9 cellular contexts compared by ENCODE assay signal in genomic region chr3:176663819-176664218, GRCh38.
DNase-seq lines count a peak whose midpoint lies in the region; ATAC-seq, FAIRE-seq and TF ChIP-seq lines count a peak whose summit lies in the region.
"Had no signal": no experiment of that assay in that cellular context is flagged by ENCODE, and none has a peak within 500 bp of the region (broad histone marks: within the 10 kb centered on the region; RNA-seq: fewer than 3 reads in every experiment).

No MANE protein-coding gene starts in this region.

- no peak overlapping the region for H3K4me3 ChIP-seq in tibial nerve
- H3K4me3 ChIP-seq: lung had no signal

- no peaks in the 10 kb centered on the region for H3K9me3 ChIP-seq in tibial nerve

- DNase-seq in DMS53 treated with DMSO at 0.1 percent for 48 hours (lab: John Stamatoyannopoulos, UW; ENCODE audit: unreplicated experiment) (peak; percentile 58), LHCN-M2 (ENCODE audit: low read depth) (peak; percentile 54), RCC 7860 (ENCODE audit: low spot score) (peak; percentile 14), fibroblast of gingiva (ENCODE audit: low read depth) (peak; percentile 76), pulmonary artery endothelial cell (ENCODE audit: low read depth, low spot score) (peak; percentile 26), tibial nerve (ENCODE audit: low spot score in 2 of 2) (no peak)
- DNase-seq in stimulated activated CD8-positive, alpha-beta memory T cell treated with anti-CD3 and anti-CD28 coated beads, Interleukin-4, amount 100 ng/mL, for 48 hours = no peak

- 11 to 19% methylated on average over 5 of the region's 5 CpGs for WGBS in tibial nerve, 2 donors

- FAIRE-seq in RCC 7860 (lab: Jason Lieb, UNC) = no peak

- no peak for ATAC-seq in GM21825 (IDR thresholded peaks at IDR 0.05; ENCODE audit: unreplicated experiment)

- TF ChIP-seq EP300 in tibial nerve (IDR thresholded peaks at IDR 0.05) = no peak

- TF ChIP-seq CTCF in tibial nerve (IDR thresholded peaks at IDR 0.05) = peak in 2 of 5 experiments; percentile 10 to 35

- no peak overlapping the region for H3K27ac ChIP-seq in tibial nerve

- H3K27me3 ChIP-seq in tibial nerve = no peaks in the 10 kb centered on the region

- peaks cover 0 to 9% (median 0%) of the 10 kb centered on the region in 4 donors for H3K4me1 ChIP-seq in tibial nerve

- no peaks in the 10 kb centered on the region for H3K36me3 ChIP-seq in tibial nerve

- no peak for TF ChIP-seq POLR2A in tibial nerve (IDR thresholded peaks at IDR 0.05)

Comparison
In these comparisons a context has a peak if more than half of its experiments do, and no peak if none do; other contexts are left out.
1. DNase-seq: peak in DMS53 treated with DMSO at 0.1 percent for 48 hours (single experiment), LHCN-M2 (single experiment), RCC 7860 (single experiment), fibroblast of gingiva (single experiment) and pulmonary artery endothelial cell (single experiment); none in tibial nerve (0 of 2) and stimulated activated CD8-positive, alpha-beta memory T cell treated with anti-CD3 and anti-CD28 coated beads, Interleukin-4, amount 100 ng/mL, for 48 hours (single experiment).